9 cellular contexts compared by ENCODE assay signal in genomic region chr2:53896864-53897263, GRCh38. TPM values are rescaled to one million over a fixed set of nuclear protein-coding genes. Genes with fewer than 3 reads are reported as not detected.
DNase-seq lines count a peak whose midpoint lies in the region; ATAC-seq, FAIRE-seq and TF ChIP-seq lines count a peak whose summit lies in the region.
"Had no signal": no experiment of that assay in that cellular context is flagged by ENCODE, and none has a peak within 500 bp of the region (broad histone marks: within the 10 kb centered on the region; RNA-seq: fewer than 3 reads in every experiment).

No MANE protein-coding gene starts in this region.

- intact Hi-C loops in sigmoid colon (cut with DNase I), result no loop called here

- H3K36me3 ChIP-seq in small intestine (ENCODE audit: control insufficient read depth in 2 of 2, insufficient read depth in 2 of 2, low read length in 2 of 2), result peaks cover 14 to 17% of the 10 kb centered on the region in 2 donors
- peaks cover 21 to 100% (median 58%) of the 10 kb centered on the region in 4 donors for H3K36me3 ChIP-seq in sigmoid colon

- H3K9me3 Mint-ChIP-seq in activated T-cell treated with anti-CD3 and anti-CD28 coated beads, Interleukin-2, amount 50 U/mL, for 24 hours, result no peaks in the 10 kb centered on the region

- 36 to 68% (median 63%) methylated on average over 3 of the region's 3 CpGs for WGBS in small intestine, 3 donors
- 59 to 81% methylated on average over 3 of the region's 3 CpGs for WGBS in sigmoid colon, 2 donors

- peaks cover 90% of the 10 kb centered on the region for H3K36me3 Mint-ChIP-seq in activated T-cell treated with anti-CD3 and anti-CD28 coated beads, Interleukin-2, amount 50 U/mL, for 24 hours (ENCODE audit: low read depth)

- TF ChIP-seq POLR2A in sigmoid colon (IDR thresholded peaks at IDR 0.05) (no peak), GM12892 (IDR thresholded peaks at IDR 0.05; ENCODE audit: low read depth, low read length) (no peak)

- ATAC-seq in SK-N-SH treated with all-trans-retinoic acid at 6 μM for 48 hours (peak; percentile 79), foreskin keratinocyte (peak; percentile 100)

- H3K4me1 ChIP-seq in foreskin keratinocyte (peaks cover 9% of the 10 kb centered on the region), small intestine (ENCODE audit: control insufficient read depth in 2 of 2, insufficient read depth in 1 of 2, low read depth in 1 of 2, low read length in 1 of 2) (no peaks in the 10 kb centered on the region), sigmoid colon (no peaks in the 10 kb centered on the region)

- no peak overlapping the region for H3K4me3 ChIP-seq in small intestine (ENCODE audit: low read depth in 1 of 2, low read length in 2 of 2)
- H3K4me3 ChIP-seq in sigmoid colon, result no peak overlapping the region

- H3K27ac ChIP-seq in foreskin keratinocyte (peak overlapping the region; percentile 3), small intestine (ENCODE audit: low read depth in 1 of 2, low read length in 1 of 2) (no peak overlapping the region), sigmoid colon (no peak overlapping the region)

- DNase-seq in activated T-cell treated with anti-CD3 and anti-CD28 coated beads, Interleukin-2, amount 50 U/mL, for 24 hours, result no peak
- DNase-seq in activated T-cell treated with anti-CD3 and anti-CD28 coated beads, Interleukin-2, amount 50 U/mL, for 1 hour, result no peak
- peak; percentile 79 to 91 for DNase-seq in foreskin keratinocyte
- peak; percentile 54 for DNase-seq in small intestine
- no peak for DNase-seq in sigmoid colon
- no peak for DNase-seq in GM12892 (ENCODE audit: insufficient read length)
- DNase-seq in NK-92 (lab: John Stamatoyannopoulos, UW; ENCODE audit: unreplicated experiment), result no peak

- H3K4me3 Mint-ChIP-seq in activated T-cell treated with anti-CD3 and anti-CD28 coated beads, Interleukin-2, amount 50 U/mL, for 24 hours, result no peak overlapping the region
- H3K4me3 Mint-ChIP-seq: B cell had no signal

- peak overlapping the region; percentile 5 for H3K27ac Mint-ChIP-seq in activated T-cell treated with anti-CD3 and anti-CD28 coated beads, Interleukin-2, amount 50 U/mL, for 24 hours
- H3K27ac Mint-ChIP-seq: B cell had no signal

- no peak for TF ChIP-seq EP300 in sigmoid colon (IDR thresholded peaks at IDR 0.05)

- H3K27me3 ChIP-seq in foreskin keratinocyte (no peaks in the 10 kb centered on the region), small intestine (ENCODE audit: control insufficient read depth in 2 of 2, insufficient read depth in 2 of 2, low read length in 2 of 2) (no peaks in the 10 kb centered on the region), sigmoid colon (no peaks in the 10 kb centered on the region)

- FAIRE-seq in small intestine (lab: Jason Lieb, UNC) (no peak), GM12892 (lab: Jason Lieb, UNC) (no peak)

- peaks cover 5% of the 10 kb centered on the region for H3K4me1 Mint-ChIP-seq in activated T-cell treated with anti-CD3 and anti-CD28 coated beads, Interleukin-2, amount 50 U/mL, for 24 hours (ENCODE audit: low read depth)
- H3K4me1 Mint-ChIP-seq: B cell had no signal

- H3K27me3 Mint-ChIP-seq in activated T-cell treated with anti-CD3 and anti-CD28 coated beads, Interleukin-2, amount 50 U/mL, for 24 hours, result no peaks in the 10 kb centered on the region
- H3K27me3 Mint-ChIP-seq: B cell had no signal

- H3K9me3 ChIP-seq in small intestine (ENCODE audit: control insufficient read depth, low read depth), result no peaks in the 10 kb centered on the region
- no peaks in the 10 kb centered on the region for H3K9me3 ChIP-seq in sigmoid colon

- TF ChIP-seq CTCF in foreskin keratinocyte (conservative IDR thresholded peaks at IDR 0.05) (no peak), sigmoid colon (IDR thresholded peaks at IDR 0.05) (no peak)

TF ChIP-seq in SK-N-SH treated with all-trans-retinoic acid at 6 μM for 48 hours, 23 proteins besides CTCF, POLR2A, EP300 and RAD21 (continues in another document):
- TF ChIP-seq ZFP3 (CRISPR knock-in tag; IDR thresholded peaks at IDR 0.05), result no peak
- no peak for TF ChIP-seq POU6F1 (CRISPR knock-in tag; IDR thresholded peaks at IDR 0.05; ENCODE audit: borderline replicate concordance, low read depth)
- TF ChIP-seq, protein P1, sequence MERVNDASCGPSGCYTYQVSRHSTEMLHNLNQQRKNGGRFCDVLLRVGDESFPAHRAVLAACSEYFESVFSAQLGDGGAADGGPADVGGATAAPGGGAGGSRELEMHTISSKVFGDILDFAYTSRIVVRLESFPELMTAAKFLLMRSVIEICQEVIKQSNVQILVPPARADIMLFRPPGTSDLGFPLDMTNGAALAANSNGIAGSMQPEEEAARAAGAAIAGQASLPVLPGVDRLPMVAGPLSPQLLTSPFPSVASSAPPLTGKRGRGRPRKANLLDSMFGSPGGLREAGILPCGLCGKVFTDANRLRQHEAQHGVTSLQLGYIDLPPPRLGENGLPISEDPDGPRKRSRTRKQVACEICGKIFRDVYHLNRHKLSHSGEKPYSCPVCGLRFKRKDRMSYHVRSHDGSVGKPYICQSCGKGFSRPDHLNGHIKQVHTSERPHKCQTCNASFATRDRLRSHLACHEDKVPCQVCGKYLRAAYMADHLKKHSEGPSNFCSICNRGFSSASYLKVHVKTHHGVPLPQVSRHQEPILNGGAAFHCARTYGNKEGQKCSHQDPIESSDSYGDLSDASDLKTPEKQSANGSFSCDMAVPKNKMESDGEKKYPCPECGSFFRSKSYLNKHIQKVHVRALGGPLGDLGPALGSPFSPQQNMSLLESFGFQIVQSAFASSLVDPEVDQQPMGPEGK (CRISPR knock-in tag; IDR thresholded peaks at IDR 0.05; ENCODE audit: borderline replicate concordance), result no peak
- TF ChIP-seq, protein P2, sequence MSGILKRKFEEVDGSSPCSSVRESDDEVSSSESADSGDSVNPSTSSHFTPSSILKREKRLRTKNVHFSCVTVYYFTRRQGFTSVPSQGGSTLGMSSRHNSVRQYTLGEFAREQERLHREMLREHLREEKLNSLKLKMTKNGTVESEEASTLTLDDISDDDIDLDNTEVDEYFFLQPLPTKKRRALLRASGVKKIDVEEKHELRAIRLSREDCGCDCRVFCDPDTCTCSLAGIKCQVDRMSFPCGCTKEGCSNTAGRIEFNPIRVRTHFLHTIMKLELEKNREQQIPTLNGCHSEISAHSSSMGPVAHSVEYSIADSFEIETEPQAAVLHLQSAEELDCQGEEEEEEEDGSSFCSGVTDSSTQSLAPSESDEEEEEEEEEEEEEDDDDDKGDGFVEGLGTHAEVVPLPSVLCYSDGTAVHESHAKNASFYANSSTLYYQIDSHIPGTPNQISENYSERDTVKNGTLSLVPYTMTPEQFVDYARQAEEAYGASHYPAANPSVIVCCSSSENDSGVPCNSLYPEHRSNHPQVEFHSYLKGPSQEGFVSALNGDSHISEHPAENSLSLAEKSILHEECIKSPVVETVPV (CRISPR knock-in tag; IDR thresholded peaks at IDR 0.05), result no peak
- TF ChIP-seq, protein P3, sequence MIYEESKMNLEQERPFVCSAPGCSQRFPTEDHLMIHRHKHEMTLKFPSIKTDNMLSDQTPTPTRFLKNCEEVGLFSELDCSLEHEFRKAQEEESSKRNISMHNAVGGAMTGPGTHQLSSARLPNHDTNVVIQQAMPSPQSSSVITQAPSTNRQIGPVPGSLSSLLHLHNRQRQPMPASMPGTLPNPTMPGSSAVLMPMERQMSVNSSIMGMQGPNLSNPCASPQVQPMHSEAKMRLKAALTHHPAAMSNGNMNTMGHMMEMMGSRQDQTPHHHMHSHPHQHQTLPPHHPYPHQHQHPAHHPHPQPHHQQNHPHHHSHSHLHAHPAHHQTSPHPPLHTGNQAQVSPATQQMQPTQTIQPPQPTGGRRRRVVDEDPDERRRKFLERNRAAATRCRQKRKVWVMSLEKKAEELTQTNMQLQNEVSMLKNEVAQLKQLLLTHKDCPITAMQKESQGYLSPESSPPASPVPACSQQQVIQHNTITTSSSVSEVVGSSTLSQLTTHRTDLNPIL (CRISPR knock-in tag; IDR thresholded peaks at IDR 0.05; ENCODE audit: low read depth), result no peak
- TF ChIP-seq TCF4 (CRISPR knock-in tag; IDR thresholded peaks at IDR 0.05; ENCODE audit: borderline replicate concordance), result no peak
- no peak for TF ChIP-seq RARB (CRISPR knock-in tag; IDR thresholded peaks at IDR 0.05)
- TF ChIP-seq ESRRG (CRISPR knock-in tag; IDR thresholded peaks at IDR 0.05), result no peak
- TF ChIP-seq CSDC2 (CRISPR knock-in tag; IDR thresholded peaks at IDR 0.05), result no peak
- no peak for TF ChIP-seq PPARA (CRISPR knock-in tag; IDR thresholded peaks at IDR 0.05; ENCODE audit: borderline replicate concordance)
- no peak for TF ChIP-seq BACH2 (CRISPR knock-in tag; IDR thresholded peaks at IDR 0.05; ENCODE audit: borderline replicate concordance)
- TF ChIP-seq ZNF565 (CRISPR knock-in tag; conservative IDR thresholded peaks at IDR 0.05; ENCODE audit: low read depth), result no peak
- TF ChIP-seq ZNF8 (CRISPR knock-in tag; IDR thresholded peaks at IDR 0.05), result no peak
- TF ChIP-seq TOX (CRISPR knock-in tag; IDR thresholded peaks at IDR 0.05; ENCODE audit: borderline replicate concordance), result no peak

RNA-seq across cellular contexts. Expression of gene GPR75, which starts 37.1 kb away (rescaled TPM):
- total RNA-seq in foreskin keratinocyte (1.6 and 2.2 TPM in 2 replicates), sigmoid colon (1 to 10 TPM; 1.4 to 6.4 (median 2.9) TPM)
- polyA plus RNA-seq in foreskin keratinocyte (0.06 and 0.11 TPM in 2 replicates), small intestine (under 1 TPM in 2 of 3 donors, not detected in 1; 0.27 to 0.52 TPM), sigmoid colon (1 to 10 TPM in 1 of 3 donors, not detected in 2; 1.3 TPM)
- 0.74 TPM for polyA plus RNA-seq in GM12892 (2012; ENCODE audit: missing spikeins)

Comparison
In these comparisons a context has a peak if more than half of its experiments do, and no peak if none do; other contexts are left out.
1. DNase-seq: peak in foreskin keratinocyte (2 of 2) and small intestine (single experiment); none in activated T-cell treated with anti-CD3 and anti-CD28 coated beads, Interleukin-2, amount 50 U/mL, for 24 hours (single experiment), activated T-cell treated with anti-CD3 and anti-CD28 coated beads, Interleukin-2, amount 50 U/mL, for 1 hour (single experiment), sigmoid colon (single experiment), GM12892 (single experiment) and NK-92 (single experiment).